ENCODE assay signal across 8 cellular contexts in the genomic region with DNA sequence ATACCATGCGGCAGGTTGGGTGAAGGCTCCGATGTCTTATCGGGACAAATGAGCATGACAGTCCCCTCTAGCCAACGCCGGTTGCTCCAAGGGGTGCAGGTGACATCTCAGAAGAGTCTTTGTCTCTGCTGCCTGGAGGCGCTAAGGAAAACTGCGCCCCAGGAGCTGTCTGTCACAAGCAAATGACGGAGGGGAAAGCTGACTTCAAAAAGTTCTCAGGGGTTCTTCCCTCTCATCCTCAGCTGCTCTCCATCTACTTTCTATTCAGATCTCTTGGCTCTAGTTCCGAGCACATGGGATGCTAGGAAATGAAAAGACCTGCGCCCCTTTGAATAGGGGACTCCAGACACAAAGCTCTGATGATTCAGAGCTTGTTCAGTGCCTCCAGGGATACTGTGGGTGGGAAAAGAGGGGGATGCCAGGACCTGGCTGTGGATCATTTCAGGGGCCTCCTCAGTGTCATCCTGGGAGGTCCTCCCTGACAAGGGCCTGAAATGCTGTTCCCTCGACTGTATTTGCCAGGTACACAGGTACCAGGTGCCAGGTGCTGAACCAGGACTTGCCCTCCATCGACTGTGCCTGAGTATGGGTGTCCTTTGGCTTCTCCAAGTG. TPM values are rescaled to one million over a fixed set of nuclear protein-coding genes. Genes with fewer than 3 reads are reported as not detected.
DNase-seq lines count a peak whose midpoint lies in the region; ATAC-seq and TF ChIP-seq lines count a peak whose summit lies in the region.

No MANE protein-coding gene starts in this region.

- H3K4me3 Mint-ChIP-seq in activated naive CD4-positive, alpha-beta T cell treated with anti-CD3 and anti-CD28 coated beads, Interleukin-2, amount 50 U/mL, for 24 hours: peak overlapping the region; percentile 97

- H3K4me3 ChIP-seq in body of pancreas: no peak overlapping the region
- H3K4me3 ChIP-seq in lower lobe of right lung: peak overlapping the region; percentile 66
- H3K4me3 ChIP-seq in urinary bladder (ENCODE audit: low read depth, low read length): peak overlapping the region; percentile 66

- no peak for ATAC-seq in activated naive CD4-positive, alpha-beta T cell treated with anti-CD3 and anti-CD28 coated beads, Interleukin-2, amount 50 U/mL, for 72 hours
- ATAC-seq in body of pancreas: no peak
- no peak for ATAC-seq in lower lobe of right lung
- no peak for ATAC-seq in HG03039 (IDR thresholded peaks at IDR 0.05; ENCODE audit: unreplicated experiment)

- H3K36me3 ChIP-seq in body of pancreas (replicated peaks in 1 of 2; ENCODE audit: insufficient read depth in 1 of 2, low read depth in 2 of 2) (no peaks in the 10 kb centered on the region), lower lobe of right lung (no peaks in the 10 kb centered on the region), urinary bladder (ENCODE audit: insufficient read depth) (no peaks in the 10 kb centered on the region)

- H3K27me3 ChIP-seq in body of pancreas (no peaks in the 10 kb centered on the region), lower lobe of right lung (ENCODE audit: low read depth) (no peaks in the 10 kb centered on the region)

- TF ChIP-seq CTCF in body of pancreas (IDR thresholded peaks at IDR 0.05): no peak
- TF ChIP-seq CTCF in lower lobe of right lung (IDR thresholded peaks at IDR 0.05): no peak

- H3K27me3 Mint-ChIP-seq in activated naive CD4-positive, alpha-beta T cell treated with anti-CD3 and anti-CD28 coated beads, Interleukin-2, amount 50 U/mL, for 24 hours: no peaks in the 10 kb centered on the region

- H3K27ac ChIP-seq in body of pancreas: peak overlapping the region; percentile 88 to 99 (median 94)
- H3K27ac ChIP-seq in lower lobe of right lung: peak overlapping the region; percentile 93
- peak overlapping the region; percentile 78 for H3K27ac ChIP-seq in urinary bladder (ENCODE audit: low read depth)

- peaks cover 46% of the 10 kb centered on the region for H3K4me1 Mint-ChIP-seq in activated naive CD4-positive, alpha-beta T cell treated with anti-CD3 and anti-CD28 coated beads, Interleukin-2, amount 50 U/mL, for 24 hours

- WGBS in body of pancreas, 2 donors: 30 to 33% methylated on average over 11 to 12 of the region's 12 CpGs
- 39% methylated on average over 12 of the region's 12 CpGs for WGBS in urinary bladder

- no peak for TF ChIP-seq POLR2A in body of pancreas (IDR thresholded peaks at IDR 0.05)

- intact Hi-C loops in body of pancreas (cut with DNase I): no loop called here
- intact Hi-C loops in lower lobe of right lung (cut with DNase I): no loop called here

- H3K36me3 Mint-ChIP-seq in activated naive CD4-positive, alpha-beta T cell treated with anti-CD3 and anti-CD28 coated beads, Interleukin-2, amount 50 U/mL, for 24 hours: no peaks in the 10 kb centered on the region
- peaks cover 20 to 31% of the 10 kb centered on the region in 2 donors for H3K36me3 Mint-ChIP-seq in activated naive CD4-positive, alpha-beta T cell treated with anti-CD3 and anti-CD28 coated beads, Interleukin-2, amount 50 U/mL, for 72 hours

- no peaks in the 10 kb centered on the region for H3K9me3 Mint-ChIP-seq in activated naive CD4-positive, alpha-beta T cell treated with anti-CD3 and anti-CD28 coated beads, Interleukin-2, amount 50 U/mL, for 24 hours
- no peaks in the 10 kb centered on the region for H3K9me3 Mint-ChIP-seq in activated naive CD4-positive, alpha-beta T cell treated with anti-CD3 and anti-CD28 coated beads, Interleukin-2, amount 50 U/mL, for 72 hours

- H3K4me1 ChIP-seq in body of pancreas (peaks cover 36% of the 10 kb centered on the region), lower lobe of right lung (peaks cover 63% of the 10 kb centered on the region), urinary bladder (ENCODE audit: insufficient read depth) (no peaks in the 10 kb centered on the region)

- H3K27ac Mint-ChIP-seq in activated naive CD4-positive, alpha-beta T cell treated with anti-CD3 and anti-CD28 coated beads, Interleukin-2, amount 50 U/mL, for 24 hours: peak overlapping the region; percentile 25
- peak overlapping the region in 1 of 2 donors; percentile 94 for H3K27ac Mint-ChIP-seq in activated naive CD4-positive, alpha-beta T cell treated with anti-CD3 and anti-CD28 coated beads, Interleukin-2, amount 50 U/mL, for 72 hours

- no peak for DNase-seq in activated naive CD4-positive, alpha-beta T cell treated with anti-CD3 and anti-CD28 coated beads, Interleukin-2, amount 50 U/mL, for 72 hours (ENCODE audit: low spot score in 2 of 2)
- DNase-seq in body of pancreas (peak in 1 of 4 donors; percentile 18), lower lobe of right lung (no peak), NCI-H524 (lab: John Stamatoyannopoulos, UW) (no peak)
- no peak for DNase-seq in activated CD8-positive, alpha-beta memory T cell treated with anti-CD3 and anti-CD28 coated beads, Interleukin-2, amount 50 U/mL, for 48 hours

- no peaks in the 10 kb centered on the region for H3K9me3 ChIP-seq in body of pancreas
- no peaks in the 10 kb centered on the region for H3K9me3 ChIP-seq in lower lobe of right lung

RNA-seq across cellular contexts. Expression of gene KIAA0040, which starts 0.9 kb away (rescaled TPM):
- total RNA-seq in activated naive CD4-positive, alpha-beta T cell treated with anti-CD3 and anti-CD28 coated beads, Interleukin-2, amount 50 U/mL, for 72 hours: 10 to 100 TPM; 21.2 to 23.4 TPM
- total RNA-seq in body of pancreas (10 to 100 TPM; 10.1 to 29.7 TPM), lower lobe of right lung (46.9 TPM), urinary bladder (9.3 TPM)
- polyA plus RNA-seq in urinary bladder: 22.0 TPM

Comparison
In these comparisons a context has a peak if more than half of its experiments do, and no peak if none do; other contexts are left out.
1. H3K4me3 ChIP-seq: peak in lower lobe of right lung (single experiment) and urinary bladder (single experiment); none in body of pancreas (0 of 2).
2. Peak in every context shown above with its lines, with median percentiles within 50 percentile points of each other: H3K27ac ChIP-seq.